ENCODE assay signal across 8 cellular contexts in genomic region chr1:1157426-1157913, GRCh38. TPM values are rescaled to one million over a fixed set of nuclear protein-coding genes. Genes with fewer than 3 reads are reported as not detected.
DNase-seq lines count a peak whose midpoint lies in the region; ATAC-seq and TF ChIP-seq lines count a peak whose summit lies in the region.

No MANE protein-coding gene starts in this region.

- peaks cover 18% of the 10 kb centered on the region for H3K4me1 ChIP-seq in vagina

- TF ChIP-seq CTCF in GM12864 (IDR thresholded peaks at IDR 0.05; ENCODE audit: low read depth, low read length, missing control alignments) (no peak), vagina (IDR thresholded peaks at IDR 0.05) (no peak)

- H3K4me3 ChIP-seq in GM12864 (ENCODE audit: low read depth, low read length) (peak overlapping the region; percentile 68), vagina (peak overlapping the region; percentile 74 to 76)

- H3K27me3 ChIP-seq in vagina = no peaks in the 10 kb centered on the region

- H3K36me3 ChIP-seq in vagina = no peaks in the 10 kb centered on the region

- ATAC-seq in HG03571 (IDR thresholded peaks at IDR 0.05; ENCODE audit: unreplicated experiment) = peak; percentile 49
- peak; percentile 92 to 93 for ATAC-seq in left cardiac atrium
- ATAC-seq in GM21737 (IDR thresholded peaks at IDR 0.05; ENCODE audit: unreplicated experiment) = no peak

- DNase-seq in GM12864 (ENCODE audit: low read depth) (peak; percentile 43), T follicular helper cell (ENCODE audit: low read depth) (peak; percentile 38), amniotic stem cell (lab: John Stamatoyannopoulos, UW) (peak; percentile 30), left cardiac atrium (peak; percentile 92), posterior vena cava (ENCODE audit: low spot score) (peak; percentile 96), vagina (ENCODE audit: extremely low spot score in 2 of 2) (peak in 1 of 2 donors; percentile 90)

- intact Hi-C loops in left cardiac atrium (cut with DNase I) (no loop called here), posterior vena cava (cut with DNase I) (no loop called here), vagina (cut with DNase I) (no loop called here)

- peak overlapping the region; percentile 92 for H3K27ac ChIP-seq in vagina

- no peaks in the 10 kb centered on the region for H3K9me3 ChIP-seq in vagina

- TF ChIP-seq POLR2A in vagina (IDR thresholded peaks at IDR 0.05) = peak in 1 of 2 donors; percentile 69

RNA-seq across cellular contexts. Expression of gene TTLL10, which starts 16.2 kb away (rescaled TPM):
- total RNA-seq in left cardiac atrium = not detected
- under 1 TPM in 1 of 2 donors, not detected in 1; 0.19 TPM for total RNA-seq in posterior vena cava
- not detected for total RNA-seq in vagina

RNA-seq across cellular contexts. Expression of gene C1orf159, which starts 41.6 kb away (rescaled TPM):
- total RNA-seq in left cardiac atrium (1 to 10 TPM; 5.3 to 6.1 TPM), posterior vena cava (1 to 10 TPM; 6.7 to 7.4 TPM), vagina (11.8 TPM)

RNA-seq across cellular contexts. Expression of gene TNFRSF18, which starts 48.9 kb away (rescaled TPM):
- total RNA-seq in left cardiac atrium (under 1 TPM in 1 of 2 donors, not detected in 1; 0.44 TPM), posterior vena cava (under 1 TPM; 0.33 to 0.93 TPM), vagina (4.4 TPM)

RNA-seq across cellular contexts. Expression of gene TNFRSF4, which starts 56.5 kb away (rescaled TPM):
- 1 to 10 TPM; 1.2 to 1.6 TPM for total RNA-seq in left cardiac atrium
- 1 to 10 TPM; 2.0 to 2.8 TPM for total RNA-seq in posterior vena cava
- not detected for total RNA-seq in vagina
